Comparison of ENCODE assay signal across 15 cellular contexts in genomic region chr7:47938574-47939165, GRCh38. TPM values are rescaled to one million over a fixed set of nuclear protein-coding genes. Genes with fewer than 3 reads are reported as not detected.
A peak's percentile ranks its signal among the peaks of the same experiment; 100 is the strongest.
DNase-seq lines count a peak whose midpoint lies in the region; ATAC-seq and TF ChIP-seq lines count a peak whose summit lies in the region.
"Had no signal": no experiment of that assay in that cellular context is flagged by ENCODE, and none has a peak within 500 bp of the region (broad histone marks: within the 10 kb centered on the region; RNA-seq: fewer than 3 reads in every experiment).

No MANE protein-coding gene starts in this region.

- no peaks in the 10 kb centered on the region for H3K79me2 ChIP-seq in OCI-LY1 (ENCODE audit: insufficient read depth, low read length)

- H3K9me3 Mint-ChIP-seq in CD8-positive, alpha-beta memory T cell, result no peaks in the 10 kb centered on the region
- H3K9me3 Mint-ChIP-seq: naive B cell had no signal

- H3K4me3 ChIP-seq in AG04449 (ENCODE audit: low read depth, low read length) (no peak overlapping the region), OCI-LY1 (ENCODE audit: low read depth, low read length, poor library complexity, severe bottlenecking) (no peak overlapping the region), epithelial cell of proximal tubule (ENCODE audit: low read depth, low read length) (no peak overlapping the region)
- no peak overlapping the region for H3K4me3 ChIP-seq in CD8-positive, alpha-beta memory T cell (ENCODE audit: low read length)
- H3K4me3 ChIP-seq: heart left ventricle had no signal

- H3K9me3 ChIP-seq in OCI-LY1 (ENCODE audit: low read length), result no peaks in the 10 kb centered on the region
- no peaks in the 10 kb centered on the region for H3K9me3 ChIP-seq in CD8-positive, alpha-beta memory T cell (ENCODE audit: low read length)
- H3K9me3 ChIP-seq: heart left ventricle had no signal

- peaks cover 0 to 2% of the 10 kb centered on the region in 2 donors for H3K27me3 Mint-ChIP-seq in CD8-positive, alpha-beta memory T cell
- H3K27me3 Mint-ChIP-seq: naive B cell had no signal

- H3K9ac ChIP-seq in OCI-LY1 (ENCODE audit: low read length), result no peak overlapping the region

- POLR2A ChIA-PET in AG04449 (lab: Yijun Ruan, JAX), result no interaction called here
- POLR2A ChIA-PET in CD8-positive, alpha-beta memory T cell (lab: Charles Lee), result no interaction called here

- H3K4me2 ChIP-seq in OCI-LY1 (ENCODE audit: low read length), result peak overlapping the region; percentile 45; the same call in 1 of the 2 replicates

- H3K36me3 Mint-ChIP-seq in CD8-positive, alpha-beta memory T cell, result peaks cover 0 to 3% (median 0%) of the 10 kb centered on the region in 3 donors
- H3K36me3 Mint-ChIP-seq: naive B cell had no signal

- H3K4me1 Mint-ChIP-seq in CD8-positive, alpha-beta memory T cell, result no peaks in the 10 kb centered on the region

- no peaks in the 10 kb centered on the region for H3K9me2 ChIP-seq in OCI-LY1 (ENCODE audit: low read depth, low read length)

- no peak overlapping the region for H2AFZ ChIP-seq in OCI-LY1 (ENCODE audit: low read length)

- H3K4me3 Mint-ChIP-seq in CD8-positive, alpha-beta memory T cell, result no peak overlapping the region
- H3K4me3 Mint-ChIP-seq: activated CD8-positive, alpha-beta T cell treated with anti-CD3 and anti-CD28 coated beads, Interleukin-2, amount 10 ng/mL, durations not matched to agents 7 days and 5 days had no signal

- CTCF ChIA-PET in AG04449 (lab: Yijun Ruan, JAX), result interaction anchor here (0.8 to 6.0 kb wide), 11 partner anchors 7 to 672 kb away, joined by 3 to 35 read pairs (median 4); partner anchors contain the start of gene PKD1L1
- CTCF ChIA-PET in CD8-positive, alpha-beta memory T cell (lab: Charles Lee), result interaction anchor here (2.2 kb wide), 1 partner anchor 172 kb away, joined by 5 read pairs; no protein-coding TSS in a partner anchor

- DNase-seq in AG04449 (ENCODE audit: low read depth, low spot score) (no peak), epithelial cell of proximal tubule (ENCODE audit: low read depth) (no peak), 8988T (no peak), NCI-H774 (lab: John Stamatoyannopoulos, UW) (no peak)
- no peak for DNase-seq in CD8-positive, alpha-beta memory T cell
- DNase-seq: activated CD8-positive, alpha-beta T cell treated with anti-CD3 and anti-CD28 coated beads, Interleukin-2, amount 10 ng/mL, durations not matched to agents 7 days and 5 days; GF-D8; heart left ventricle had no signal

- no peaks in the 10 kb centered on the region for H4K20me1 ChIP-seq in OCI-LY1 (ENCODE audit: insufficient read depth, low read length)

- TF ChIP-seq CTCF in AG04449 (IDR thresholded peaks at IDR 0.05; ENCODE audit: insufficient read depth, low read length, missing control alignments), result peak; percentile 25
- TF ChIP-seq CTCF in GM12872 (IDR thresholded peaks at IDR 0.05; ENCODE audit: insufficient read depth, low read depth, low read length), result peak; percentile 35; the same call in 1 of the 3 replicates
- TF ChIP-seq CTCF in OCI-LY1 (IDR thresholded peaks at IDR 0.05; ENCODE audit: low read length), result peak; percentile 75
- TF ChIP-seq CTCF in epithelial cell of proximal tubule (conservative IDR thresholded peaks at IDR 0.05; ENCODE audit: low read depth, low read length), result peak; percentile 8

- no peak for ATAC-seq in GM21825 (IDR thresholded peaks at IDR 0.05; ENCODE audit: unreplicated experiment)
- ATAC-seq: activated CD8-positive, alpha-beta T cell treated with anti-CD3 and anti-CD28 coated beads, Interleukin-2, amount 10 ng/mL, durations not matched to agents 7 days and 5 days; heart left ventricle; left lobe of liver; sciatic nerve had no signal

- no peaks in the 10 kb centered on the region for H3F3A ChIP-seq in OCI-LY1 (ENCODE audit: insufficient read depth, low read length)

- no peaks in the 10 kb centered on the region for H3K27me3 ChIP-seq in OCI-LY1 (ENCODE audit: insufficient read depth, low read length)
- no peaks in the 10 kb centered on the region for H3K27me3 ChIP-seq in CD8-positive, alpha-beta memory T cell (ENCODE audit: insufficient read depth, low read length, poor library complexity, severe bottlenecking)
- H3K27me3 ChIP-seq: heart left ventricle had no signal

- peak overlapping the region; percentile 61 for H3K27ac ChIP-seq in OCI-LY1 (ENCODE audit: low read depth, low read length, poor library complexity, severe bottlenecking)
- no peak overlapping the region for H3K27ac ChIP-seq in CD8-positive, alpha-beta memory T cell (ENCODE audit: low read depth, low read length)
- H3K27ac ChIP-seq: C4-2B had no signal

- no peaks in the 10 kb centered on the region for H3K36me3 ChIP-seq in OCI-LY1 (ENCODE audit: insufficient read depth, low read length)
- no peaks in the 10 kb centered on the region for H3K36me3 ChIP-seq in CD8-positive, alpha-beta memory T cell (ENCODE audit: insufficient read depth, low read length)

- H3K4me1 ChIP-seq in OCI-LY1 (ENCODE audit: insufficient read depth, low read length, severe bottlenecking), result peaks cover 26% of the 10 kb centered on the region
- no peaks in the 10 kb centered on the region for H3K4me1 ChIP-seq in CD8-positive, alpha-beta memory T cell (ENCODE audit: insufficient read depth, low read length)

- peak overlapping the region in 1 of 8 donors; percentile 11 for H3K27ac Mint-ChIP-seq in CD8-positive, alpha-beta memory T cell
- H3K27ac Mint-ChIP-seq: activated CD8-positive, alpha-beta T cell treated with anti-CD3 and anti-CD28 coated beads, Interleukin-2, amount 10 ng/mL, durations not matched to agents 7 days and 5 days had no signal

RNA-seq across cellular contexts. Expression of gene PKD1L1, which starts 9.6 kb away (rescaled TPM):
- total RNA-seq in epithelial cell of proximal tubule, result under 0.01 TPM in 1 of 2 replicates, not detected in the other
- under 1 TPM; 0.18 TPM for total RNA-seq in CD8-positive, alpha-beta memory T cell
- polyA plus RNA-seq in CD8-positive, alpha-beta memory T cell, result 0.02 TPM

RNA-seq across cellular contexts. Expression of gene HUS1, which starts 40.7 kb away (rescaled TPM):
- 10.3 and 17.1 TPM in 2 replicates for total RNA-seq in epithelial cell of proximal tubule
- total RNA-seq in CD8-positive, alpha-beta memory T cell, result 10 to 100 TPM; 64.9 to 65.0 TPM
- 35.0 TPM for polyA plus RNA-seq in CD8-positive, alpha-beta memory T cell

Comparison
In these comparisons a context has a peak if more than half of its experiments do, and no peak if none do; other contexts are left out.
1. CTCF ChIP-seq: peak in every context shown above with its lines; median percentile 75 in OCI-LY1; 35 in GM12872; 25 in AG04449; 8 in epithelial cell of proximal tubule.